ENCODE assay signal across 14 cellular contexts in genomic region chr12:8156845-8157244, GRCh38. TPM values are rescaled to one million over a fixed set of nuclear protein-coding genes. Genes with fewer than 3 reads are reported as not detected.
A peak's percentile ranks its signal among the peaks of the same experiment; 100 is the strongest.
DNase-seq lines count a peak whose midpoint lies in the region; ATAC-seq, FAIRE-seq and TF ChIP-seq lines count a peak whose summit lies in the region.
"Had no signal": no experiment of that assay in that cellular context is flagged by ENCODE, and none has a peak within 500 bp of the region (broad histone marks: within the 10 kb centered on the region; RNA-seq: fewer than 3 reads in every experiment).

ZNF705A (plus strand) TSS chr12:8157015; CDS start chr12:8172626, 15,611 bp downstream.

- H3K9me3 ChIP-seq in Loucy (ENCODE audit: insufficient read depth, low read depth, low read length) (no peaks in the 10 kb centered on the region), astrocyte (ENCODE audit: insufficient read depth, low read depth, low read length) (no peaks in the 10 kb centered on the region), HepG2 (ENCODE audit: low read length) (no peaks in the 10 kb centered on the region)
- H3K9me3 ChIP-seq: MG63 had no signal

- H2AFZ ChIP-seq in Loucy (ENCODE audit: low read length) (0 out of 2 replicates have a peak within 1 kb of the TSS, but pooled peaks have one; percentile 10), astrocyte (ENCODE audit: low read depth, low read length) (peak within 1 kb of the TSS; percentile 25), HepG2 (ENCODE audit: low read length) (no peak within 1 kb of the TSS)

- intact Hi-C loops in HepG2 (cut with micrococcal nuclease; ENCODE audit: unreplicated experiment) = no loop called here

- H3K27ac ChIP-seq in astrocyte (ENCODE audit: low read depth, low read length) (peak within 1 kb of the TSS; percentile 65), HepG2 (ENCODE audit: extremely low read length, insufficient read depth, low read length) (no peak within 1 kb of the TSS)
- H3K27ac ChIP-seq: C4-2B had no signal

- BruUV-seq in HepG2 (replicated peaks; lab: Mats Ljungman, UMichigan) = no TSS peak

- POLR2A ChIA-PET in AG04449 (lab: Yijun Ruan, JAX) (no interaction called here), HepG2 (lab: Yijun Ruan, JAX) (no interaction called here)

- no peaks in the 10 kb centered on the region for H3K36me3 ChIP-seq in Loucy (ENCODE audit: insufficient read depth, low read length)
- no peaks in the 10 kb centered on the region for H3K36me3 ChIP-seq in astrocyte (ENCODE audit: insufficient read depth, low read length)
- H3K36me3 ChIP-seq in HepG2 (replicated peaks in 1 of 2; ENCODE audit: control insufficient read depth in 1 of 2, insufficient read depth in 2 of 2, low read length in 2 of 2) = no peaks in the 10 kb centered on the region
- H3K36me3 ChIP-seq: MG63 had no signal

- no peak for ATAC-seq in HepG2
- no peak for ATAC-seq in GM18861 (IDR thresholded peaks at IDR 0.05; ENCODE audit: unreplicated experiment)
- no peak for ATAC-seq in GM19035 (IDR thresholded peaks at IDR 0.05; ENCODE audit: unreplicated experiment)
- ATAC-seq: effector memory CD8-positive, alpha-beta T cell had no signal

- H3F3A ChIP-seq in Loucy (ENCODE audit: low read depth) = no peaks in the 10 kb centered on the region

- CTCF ChIA-PET in AG04449 (lab: Yijun Ruan, JAX) (interaction anchor here (0.8 to 2.5 kb wide), 4 partner anchors 10 to 81 kb away, joined by 3 to 9 read pairs (median 6); no protein-coding TSS in a partner anchor), HepG2 (lab: Yijun Ruan, JAX; ENCODE audit: low intra/inter-chr PET ratio, low total read pairs) (no interaction called here)

- in situ Hi-C loops in HepG2 (cut with HindIII; ENCODE audit: extremely low pct_ligation_motif_present, low pct_unique_long_range_greater_than_20kb) = no loop called here

- peak within 1 kb of the TSS; percentile 86 for H3K27ac Mint-ChIP-seq in astrocyte (ENCODE audit: unreplicated experiment)
- H3K27ac Mint-ChIP-seq: effector memory CD8-positive, alpha-beta T cell; type B pancreatic cell had no signal

- TF ChIP-seq EP300 in HepG2 (IDR thresholded peaks at IDR 0.05; ENCODE audit: low read depth in 2 of 2, low read length in 2 of 2) = no peak
- TF ChIP-seq EP300 in HepG2 (CRISPR knock-in tag; IDR thresholded peaks at IDR 0.05; ENCODE audit: borderline replicate concordance) = no peak

- peaks cover 29% of the 10 kb centered on the region for H3K4me1 Mint-ChIP-seq in astrocyte (ENCODE audit: low read depth, unreplicated experiment)

- TF ChIP-seq CTCF in AG04449 (IDR thresholded peaks at IDR 0.05; ENCODE audit: insufficient read depth, low read length, missing control alignments) (no peak), Loucy (conservative IDR thresholded peaks at IDR 0.05; ENCODE audit: low read length) (no peak), astrocyte (IDR thresholded peaks at IDR 0.05; ENCODE audit: insufficient read depth, low read depth, low read length) (no peak), HepG2 (CRISPR knock-in tag; IDR thresholded peaks at IDR 0.05) (no peak)

- no peaks in the 10 kb centered on the region for H3K79me2 ChIP-seq in Loucy (ENCODE audit: insufficient read depth, low read length)
- no peaks in the 10 kb centered on the region for H3K79me2 ChIP-seq in astrocyte (ENCODE audit: insufficient read depth, low read length)
- no peaks in the 10 kb centered on the region for H3K79me2 ChIP-seq in HepG2 (ENCODE audit: insufficient read depth, low read length)

- no peak within 1 kb of the TSS for H3K4me3 ChIP-seq in AG04449 (ENCODE audit: low read depth, low read length)
- H3K4me3 ChIP-seq in Loucy (ENCODE audit: low read length, poor library complexity, severe bottlenecking) = no peak within 1 kb of the TSS
- no peak within 1 kb of the TSS for H3K4me3 ChIP-seq in astrocyte (ENCODE audit: insufficient read depth, low read depth, low read length)
- no peak within 1 kb of the TSS for H3K4me3 ChIP-seq in HepG2 (replicated peaks in 1 of 3; ENCODE audit: insufficient read depth in 1 of 3, low read depth in 2 of 3, low read length in 3 of 3)
- H3K4me3 ChIP-seq: MG63 had no signal

- H4K20me1 ChIP-seq in Loucy (ENCODE audit: insufficient read depth, low read length, poor library complexity, severe bottlenecking) (no peaks in the 10 kb centered on the region), astrocyte (ENCODE audit: insufficient read depth, low read length) (no peaks in the 10 kb centered on the region), HepG2 (ENCODE audit: insufficient read depth, low read length) (no peaks in the 10 kb centered on the region)

- TF ChIP-seq RAD21 in HepG2 (CRISPR knock-in tag; IDR thresholded peaks at IDR 0.05) = no peak

- H3K4me2 ChIP-seq in Loucy (ENCODE audit: low read depth, low read length, poor library complexity, severe bottlenecking) (no peak within 1 kb of the TSS), astrocyte (ENCODE audit: low read length) (peak within 1 kb of the TSS; percentile 68), HepG2 (ENCODE audit: low read depth, low read length) (no peak within 1 kb of the TSS)

- FAIRE-seq in astrocyte (lab: Jason Lieb, UNC) = peak; percentile 96
- no peak for FAIRE-seq in HepG2 (lab: Jason Lieb, UNC)

- H3K27me3 Mint-ChIP-seq in astrocyte (ENCODE audit: low read depth, unreplicated experiment) = no peaks in the 10 kb centered on the region

- H3K9me2 ChIP-seq in Loucy (replicated peaks; ENCODE audit: low read depth, low read length) = no peaks in the 10 kb centered on the region

- peak; percentile 67 for DNase-seq in AG04449 (ENCODE audit: low read depth, low spot score)
- DNase-seq in astrocyte (ENCODE audit: low read depth) = peak; percentile 85
- peak; percentile 29 for DNase-seq in HepG2 (ENCODE audit: low spot score)
- no peak for DNase-seq in NCI-H128 (lab: John Stamatoyannopoulos, UW; ENCODE audit: unreplicated experiment)
- no peak for DNase-seq in activated CD4-positive, alpha-beta T cell treated with anti-CD3 and anti-CD28 coated beads for 48 hours
- DNase-seq: activated T-cell treated with anti-CD3 and anti-CD28 coated beads for 4 hours; effector memory CD8-positive, alpha-beta T cell; MG63 had no signal

- 44% methylated on average over 3 of the region's 3 CpGs for WGBS in HepG2 (ENCODE audit: low lambda C conversion rate)

- H3K36me3 Mint-ChIP-seq in astrocyte (ENCODE audit: low read depth, unreplicated experiment) = no peaks in the 10 kb centered on the region

- H3K4me1 ChIP-seq in Loucy (ENCODE audit: insufficient read depth, low read length, poor library complexity, severe bottlenecking) = peaks cover 5% of the 10 kb centered on the region
- peaks cover 12% of the 10 kb centered on the region for H3K4me1 ChIP-seq in astrocyte (ENCODE audit: insufficient read depth, low read length)
- no peaks in the 10 kb centered on the region for H3K4me1 ChIP-seq in HepG2 (ENCODE audit: insufficient read depth, low read length)

- H3K27me3 ChIP-seq in Loucy (ENCODE audit: insufficient read depth, low read length, poor library complexity, severe bottlenecking) (no peaks in the 10 kb centered on the region), astrocyte (ENCODE audit: insufficient read depth, low read length) (no peaks in the 10 kb centered on the region), HepG2 (ENCODE audit: control insufficient read depth in 1 of 2, insufficient read depth in 2 of 2, low read length in 2 of 2) (no peaks in the 10 kb centered on the region; a peak in 1 of 5 replicates)
- H3K27me3 ChIP-seq: MG63 had no signal

- no peak for TF ChIP-seq POLR2A in HepG2 (IDR thresholded peaks at IDR 0.05; ENCODE audit: insufficient read depth in 1 of 2, low read depth in 2 of 2, low read length in 2 of 2)

- no peak within 1 kb of the TSS for H3K4me3 Mint-ChIP-seq in astrocyte (ENCODE audit: unreplicated experiment)
- H3K4me3 Mint-ChIP-seq: effector memory CD8-positive, alpha-beta T cell; type B pancreatic cell had no signal

- H3K9ac ChIP-seq in Loucy (ENCODE audit: low read depth, low read length, poor library complexity, severe bottlenecking) (no peak within 1 kb of the TSS), astrocyte (ENCODE audit: low read length) (peak within 1 kb of the TSS; percentile 29), HepG2 (ENCODE audit: insufficient read depth, low read depth, low read length) (no peak within 1 kb of the TSS)

- peaks cover 6% of the 10 kb centered on the region for H3K9me3 Mint-ChIP-seq in astrocyte (ENCODE audit: unreplicated experiment)
- H3K9me3 Mint-ChIP-seq: effector memory CD8-positive, alpha-beta T cell; type B pancreatic cell had no signal

TF ChIP-seq in HepG2, 621 proteins besides CTCF, POLR2A, EP300 and RAD21:
- 0 out of 2 replicates have a peak, but pooled peaks have one; percentile 17 for TF ChIP-seq NFE2L2 (IDR thresholded peaks at IDR 0.05; ENCODE audit: low read length)
- TF ChIP-seq ZNF557 (CRISPR knock-in tag; IDR thresholded peaks at IDR 0.05) = no peak
- TF ChIP-seq ZFP90 (CRISPR knock-in tag; IDR thresholded peaks at IDR 0.05; ENCODE audit: borderline replicate concordance) = no peak

RNA-seq across cellular contexts. Expression of gene ZNF705A, which starts in this region (rescaled TPM):
- not detected in 2 replicates for total RNA-seq in astrocyte
- total RNA-seq in HepG2 (2016; rRNA removed; fragmentation: Illumina TruSeq; extraction: Trizol) = not detected in 2 replicates
- total RNA-seq in HepG2 (2016; cell fraction: cytosol; rRNA removed; fragmentation: Illumina TruSeq; extraction: Trizol; ENCODE audit: low read depth) = not detected in 2 replicates
- total RNA-seq in HepG2 (2016; cell fraction: insoluble cytoplasmic fraction; rRNA removed; fragmentation: Illumina TruSeq; extraction: Trizol) = not detected in 2 replicates
- not detected in 2 replicates for total RNA-seq in HepG2 (2016; cell fraction: membrane; rRNA removed; fragmentation: Illumina TruSeq; extraction: Trizol)
- 0.13 TPM in 1 of 2 replicates, not detected in the other for total RNA-seq in HepG2 (2016; cell fraction: nucleus; rRNA removed; fragmentation: Illumina TruSeq; extraction: Trizol)
- polyA plus RNA-seq in HepG2 (2011; rRNA removed) = not detected in 2 replicates
- not detected in 2 replicates for polyA plus RNA-seq in HepG2 (2011; cell fraction: cytosol; rRNA removed)
- polyA plus RNA-seq in HepG2 (2011; cell fraction: nucleus; rRNA removed) = not detected in 2 replicates
- polyA plus RNA-seq in HepG2 (2012) = 0.04 TPM in 1 of 2 replicates, not detected in the other
- polyA plus RNA-seq in HepG2 (2016; cell fraction: cytosol; fragmentation: Illumina TruSeq; extraction: Trizol; ENCODE audit: low read depth) = not detected in 2 replicates
- not detected in 2 replicates for polyA plus RNA-seq in HepG2 (2016; cell fraction: insoluble cytoplasmic fraction; fragmentation: Illumina TruSeq; extraction: Trizol; ENCODE audit: low read depth)
- not detected in 2 replicates for polyA plus RNA-seq in HepG2 (2016; cell fraction: membrane; fragmentation: Illumina TruSeq; extraction: Trizol; ENCODE audit: low read depth)
- not detected in 2 replicates for polyA plus RNA-seq in HepG2 (2016; cell fraction: nucleus; fragmentation: Illumina TruSeq; extraction: Trizol; ENCODE audit: insufficient read depth, low read depth)
- polyA minus RNA-seq in HepG2 (2011; rRNA and poly(A)+ RNA removed; ENCODE audit: low replicate concordance) = not detected in 2 replicates
- polyA minus RNA-seq in HepG2 (2011; cell fraction: cytosol; rRNA and poly(A)+ RNA removed) = not detected in 2 replicates
- not detected in 2 replicates for polyA minus RNA-seq in HepG2 (2011; cell fraction: nucleus; rRNA and poly(A)+ RNA removed)
- total RNA-seq: lower leg skin had no signal

Comparison
In these comparisons a context has a peak if more than half of its experiments do, and no peak if none do; other contexts are left out.
1. Peak in DNase-seq, H3K27ac ChIP-seq, H3K9ac ChIP-seq and H3K4me2 ChIP-seq in astrocyte; RNA of the gene not detected or under 1 TPM.
2. Peak in DNase-seq in HepG2; RNA of the gene not detected or under 1 TPM.